8 cellular contexts compared by ENCODE assay signal in the genomic region with DNA sequence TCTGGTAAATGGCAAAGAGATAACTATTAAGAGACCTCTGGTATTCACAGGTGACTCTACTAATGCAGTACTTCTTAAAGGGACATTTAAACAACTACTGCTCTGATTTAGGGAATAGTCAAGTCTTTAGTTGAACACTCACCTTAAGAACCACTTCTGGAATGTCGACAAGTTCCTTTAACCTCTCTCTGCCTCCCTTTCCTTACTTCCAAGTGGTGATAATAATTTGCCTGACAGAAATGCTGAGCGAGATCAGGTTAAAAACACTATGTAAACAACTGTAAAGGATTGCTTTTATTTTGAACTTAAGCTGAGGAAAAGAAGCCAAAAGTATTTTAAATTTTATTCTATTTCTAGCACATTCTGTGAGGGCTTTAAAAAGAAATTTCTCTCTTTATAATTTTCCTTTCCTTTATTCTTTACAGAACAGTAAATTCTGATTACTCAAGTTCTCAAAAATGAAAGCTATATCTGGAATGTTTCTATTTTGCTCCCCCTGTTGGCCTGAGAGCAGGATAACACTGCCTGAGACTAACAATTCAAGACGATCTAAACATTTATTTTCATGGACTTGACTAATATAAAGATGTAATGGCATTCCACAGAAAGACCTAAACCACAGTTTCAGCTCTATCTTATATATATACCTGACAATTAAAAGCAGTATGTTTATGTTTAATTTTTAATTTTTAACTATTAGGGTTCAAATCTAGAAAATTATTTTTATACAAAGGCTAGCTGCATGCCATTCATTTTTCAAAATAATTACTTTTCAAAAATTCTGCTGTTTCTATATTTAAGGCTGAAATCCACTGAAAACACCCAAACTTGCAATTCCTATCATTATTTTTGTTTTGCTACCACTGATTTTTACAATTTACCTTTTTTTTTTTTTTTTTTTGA. TPM values are rescaled to one million over a fixed set of nuclear protein-coding genes. Genes with fewer than 3 reads are reported as not detected.
DNase-seq lines count a peak whose midpoint lies in the region; ATAC-seq, FAIRE-seq and TF ChIP-seq lines count a peak whose summit lies in the region.

No MANE protein-coding gene starts in this region.

- peak; percentile 94 for TF ChIP-seq CTCF in 22Rv1 (IDR thresholded peaks at IDR 0.05)
- peak; percentile 83 for TF ChIP-seq CTCF in fibroblast of villous mesenchyme (IDR thresholded peaks at IDR 0.05; ENCODE audit: insufficient read depth, low read depth, low read length)
- TF ChIP-seq CTCF in ovary (IDR thresholded peaks at IDR 0.05): peak; percentile 27 to 84 (median 79)

- H3K4me3 ChIP-seq in fibroblast of villous mesenchyme (ENCODE audit: low read depth, low read length) (no peak overlapping the region), ovary (no peak overlapping the region)

- TF ChIP-seq POLR2A in ovary (IDR thresholded peaks at IDR 0.05): no peak

- ATAC-seq in HG02973 (IDR thresholded peaks at IDR 0.05; ENCODE audit: unreplicated experiment): no peak
- ATAC-seq in GM21360 (IDR thresholded peaks at IDR 0.05; ENCODE audit: unreplicated experiment): no peak

- intact Hi-C loops in ovary (cut with DNase I): loop anchor here in 3 of 4 donors (2.0 to 10.0 kb wide), 4 partner anchors 47 to 74 kb away; partner anchors contain the start of gene CLIP1 (in 1 of the 3)

- H3K27me3 ChIP-seq in ovary: no peaks in the 10 kb centered on the region

- peak; percentile 77 for FAIRE-seq in TTC549 (lab: Jason Lieb, UNC)

- 1 to 11% (median 6%) methylated on average over 3 of the region's 3 CpGs for WGBS in ovary, 3 donors

- peak overlapping the region; percentile 47 for H3K27ac ChIP-seq in 22Rv1
- H3K27ac ChIP-seq in ovary: peak overlapping the region in 1 of 2 donors; percentile 19

- DNase-seq in ELR (ENCODE audit: low read depth) (peak; percentile 82), NCI-H1694 (lab: John Stamatoyannopoulos, UW) (peak; percentile 16), fibroblast of villous mesenchyme (ENCODE audit: low read depth) (peak; percentile 84), ovary (no peak)

- H3K36me3 ChIP-seq in ovary: no peaks in the 10 kb centered on the region

- H3K4me1 ChIP-seq in ovary (ENCODE audit: insufficient read depth): no peaks in the 10 kb centered on the region

- no peaks in the 10 kb centered on the region for H3K9me3 ChIP-seq in ovary

- no peak for TF ChIP-seq EP300 in ovary (IDR thresholded peaks at IDR 0.05)

RNA-seq across cellular contexts. Expression of gene ZCCHC8, which starts 29.2 kb away (rescaled TPM):
- 18.0 and 22.5 TPM in 2 replicates for total RNA-seq in fibroblast of villous mesenchyme
- 10 to 100 TPM; 18.0 to 31.8 (median 22.7) TPM for total RNA-seq in ovary
- 10 to 100 TPM; 19.0 to 24.9 TPM for polyA plus RNA-seq in ovary

RNA-seq across cellular contexts. Expression of gene CLIP1, which starts 49.1 kb away (rescaled TPM):
- total RNA-seq in fibroblast of villous mesenchyme: 66.9 and 79.6 TPM in 2 replicates
- 10 to 100 TPM; 30.4 to 71.5 (median 42.3) TPM for total RNA-seq in ovary
- polyA plus RNA-seq in ovary: 10 to 100 TPM; 16.2 to 35.7 TPM

RNA-seq across cellular contexts. Expression of gene RSRC2, which starts 55.2 kb away (rescaled TPM):
- total RNA-seq in fibroblast of villous mesenchyme (34.5 and 41.9 TPM in 2 replicates), ovary (10 to 100 TPM; 54.1 to 74.6 (median 62.7) TPM)
- 10 to 100 TPM; 62.0 to 90.7 TPM for polyA plus RNA-seq in ovary

RNA-seq across cellular contexts. Expression of gene KNTC1, which starts 55.5 kb away (rescaled TPM):
- total RNA-seq in fibroblast of villous mesenchyme (28.0 and 28.5 TPM in 2 replicates), ovary (10 to 100 TPM in 4 of 7 donors, 1 to 10 TPM in 3; 6.8 to 15.9 (median 11.3) TPM)
- polyA plus RNA-seq in ovary: 1 to 10 TPM; 4.7 to 7.2 TPM

Comparison
In these comparisons a context has a peak if more than half of its experiments do, and no peak if none do; other contexts are left out.
1. DNase-seq: peak in ELR (single experiment), NCI-H1694 (single experiment) and fibroblast of villous mesenchyme (single experiment); none in ovary (0 of 5).
2. Peak in every context shown above with its lines, with median percentiles within 50 percentile points of each other: CTCF ChIP-seq.